In genomic region chr6:137967689-137968467, GRCh38 we compare ENCODE assay signal across 12 cellular contexts.
DNase-seq lines count a peak whose midpoint lies in the region; ATAC-seq, FAIRE-seq and TF ChIP-seq lines count a peak whose summit lies in the region.
"Had no signal": no experiment of that assay in that cellular context is flagged by ENCODE, and none has a peak within 500 bp of the region (broad histone marks: within the 10 kb centered on the region; RNA-seq: fewer than 3 reads in every experiment).

No MANE protein-coding gene starts in this region.

- intact Hi-C loops in activated CD4-positive, alpha-beta memory T cell treated with anti-CD3 and anti-CD28 coated beads for 36 hours (cut with micrococcal nuclease) = loop anchor here (2.0 kb wide), 2 partner anchors 23 to 311 kb away; no protein-coding TSS in a partner anchor
- intact Hi-C loops in HepG2 (cut with micrococcal nuclease; ENCODE audit: unreplicated experiment) = no loop called here
- intact Hi-C loops in Right ventricle myocardium inferior (cut with DNase I) = no loop called here

- H3K27ac Mint-ChIP-seq in activated CD4-positive, alpha-beta memory T cell treated with anti-CD3 and anti-CD28 coated beads for 36 hours = peak overlapping the region; percentile 72

- no peak overlapping the region for H3K4me3 Mint-ChIP-seq in activated CD4-positive, alpha-beta memory T cell treated with anti-CD3 and anti-CD28 coated beads for 36 hours

- CTCF ChIA-PET in activated CD4-positive, alpha-beta memory T cell treated with anti-CD3 and anti-CD28 coated beads for 36 hours (lab: Charles Lee) = interaction anchor here (0.6 to 2.2 kb wide), 6 partner anchors 23 to 379 kb away, joined by 3 to 9 read pairs (median 3); no protein-coding TSS in a partner anchor
- CTCF ChIA-PET in HepG2 (lab: Yijun Ruan, JAX; ENCODE audit: low intra/inter-chr PET ratio, low total read pairs) = no interaction called here

- in situ Hi-C loops in KBM-7 (cut with MboI; ENCODE audit: low pct_unique_long_range_greater_than_20kb, low sequenced_read_pairs) = no loop called here
- in situ Hi-C loops in HepG2 (cut with HindIII; ENCODE audit: extremely low pct_ligation_motif_present, low pct_unique_long_range_greater_than_20kb) = loop anchor here (25.0 kb wide), 1 partner anchor 881 kb away; no protein-coding TSS in a partner anchor

- no peaks in the 10 kb centered on the region for H3K36me3 Mint-ChIP-seq in activated CD4-positive, alpha-beta memory T cell treated with anti-CD3 and anti-CD28 coated beads for 36 hours

- H2AFZ ChIP-seq in HepG2 (ENCODE audit: low read length) = no peak overlapping the region

- no peaks in the 10 kb centered on the region for H3K9me3 Mint-ChIP-seq in activated CD4-positive, alpha-beta memory T cell treated with anti-CD3 and anti-CD28 coated beads for 36 hours

- no peaks in the 10 kb centered on the region for H3K36me3 ChIP-seq in HepG2 (replicated peaks in 1 of 2; ENCODE audit: control insufficient read depth in 1 of 2, insufficient read depth in 2 of 2, low read length in 2 of 2)
- H3K36me3 ChIP-seq: BE2C had no signal

- no peaks in the 10 kb centered on the region for H4K20me1 ChIP-seq in HepG2 (ENCODE audit: insufficient read depth, low read length)

- no peaks in the 10 kb centered on the region for H3K27me3 Mint-ChIP-seq in activated CD4-positive, alpha-beta memory T cell treated with anti-CD3 and anti-CD28 coated beads for 36 hours

- POLR2A ChIA-PET in activated CD4-positive, alpha-beta memory T cell treated with anti-CD3 and anti-CD28 coated beads for 36 hours (lab: Charles Lee) = interaction anchor here (0.9 to 2.1 kb wide), 4 partner anchors 95 to 269 kb away, joined by 3 to 7 read pairs (median 5); partner anchors contain the start of gene TNFAIP3
- POLR2A ChIA-PET in HepG2 (lab: Yijun Ruan, JAX) = no interaction called here

- no peak overlapping the region for H3K27ac ChIP-seq in HepG2 (ENCODE audit: extremely low read length, insufficient read depth, low read length)

- H3K4me1 Mint-ChIP-seq in activated CD4-positive, alpha-beta memory T cell treated with anti-CD3 and anti-CD28 coated beads for 36 hours (ENCODE audit: low read depth) = peaks cover 43% of the 10 kb centered on the region

- peaks cover 0 to 24% of the 10 kb centered on the region in 2 experiments; a peak in 2 of 5 replicates for H3K27me3 ChIP-seq in HepG2 (ENCODE audit: control insufficient read depth in 1 of 2, insufficient read depth in 2 of 2, low read length in 2 of 2)
- H3K27me3 ChIP-seq: BE2C had no signal

- ATAC-seq in HepG2 = no peak
- no peak for ATAC-seq in Right ventricle myocardium inferior
- no peak for ATAC-seq in HG02623 (IDR thresholded peaks at IDR 0.05; ENCODE audit: unreplicated experiment)
- no peak for ATAC-seq in GM18870 (IDR thresholded peaks at IDR 0.05; ENCODE audit: unreplicated experiment)

- H3K9ac ChIP-seq in HepG2 (ENCODE audit: insufficient read depth, low read depth, low read length) = no peak overlapping the region

- no peak overlapping the region for H3K4me3 ChIP-seq in HepG2 (replicated peaks in 1 of 3; ENCODE audit: insufficient read depth in 1 of 3, low read depth in 2 of 3, low read length in 3 of 3)

- 4% methylated on average over 6 of the region's 6 CpGs for WGBS in HepG2 (ENCODE audit: low lambda C conversion rate)

- TF ChIP-seq EP300 in HepG2 (IDR thresholded peaks at IDR 0.05; ENCODE audit: low read depth in 2 of 2, low read length in 2 of 2) (no peak), HepG2 (CRISPR knock-in tag; IDR thresholded peaks at IDR 0.05; ENCODE audit: borderline replicate concordance) (no peak)

- no peaks in the 10 kb centered on the region for H3K4me1 ChIP-seq in HepG2 (ENCODE audit: insufficient read depth, low read length)
- H3K4me1 ChIP-seq: BE2C had no signal

- FAIRE-seq in HepG2 (lab: Jason Lieb, UNC) = no peak

- DNase-seq in AML-193 (lab: John Stamatoyannopoulos, UW) (peak; percentile 92 to 95), KBM-7 (peak; percentile 80), HepG2 (ENCODE audit: low spot score) (no peak), kidney tubule cell (ENCODE audit: low spot score) (no peak), Right ventricle myocardium inferior (ENCODE audit: missing footprints) (no peak)
- no peak for DNase-seq in activated CD4-positive, alpha-beta memory T cell treated with anti-CD3 and anti-CD28 coated beads for 36 hours
- DNase-seq: BE2C; NCI-H1417 treated with DMSO at 0.1 percent for 48 hours; NCI-H82; stimulated activated CD4-positive, alpha-beta T cell treated with anti-CD3 and anti-CD28 coated beads, Interleukin-12 subunit alpha, Interleukin-12 subunit beta, amount 100 ng/mL, for 4 hours had no signal

- no peak overlapping the region for H3K4me2 ChIP-seq in HepG2 (ENCODE audit: low read depth, low read length)

- no peak for TF ChIP-seq RAD21 in HepG2 (CRISPR knock-in tag; IDR thresholded peaks at IDR 0.05)

- no peaks in the 10 kb centered on the region for H3K9me3 ChIP-seq in HepG2 (ENCODE audit: low read length)
- H3K9me3 ChIP-seq: BE2C had no signal

- no TSS peak for BruUV-seq in HepG2 (replicated peaks; lab: Mats Ljungman, UMichigan)

- no peak for TF ChIP-seq CTCF in HepG2 (CRISPR knock-in tag; IDR thresholded peaks at IDR 0.05)

- H3K79me2 ChIP-seq in HepG2 (ENCODE audit: insufficient read depth, low read length) = no peaks in the 10 kb centered on the region

- no peak for TF ChIP-seq POLR2A in HepG2 (IDR thresholded peaks at IDR 0.05; ENCODE audit: insufficient read depth in 1 of 2, low read depth in 2 of 2, low read length in 2 of 2)

TF ChIP-seq in HepG2, 621 proteins besides CTCF, POLR2A, EP300 and RAD21:
- TF ChIP-seq, protein P1, sequence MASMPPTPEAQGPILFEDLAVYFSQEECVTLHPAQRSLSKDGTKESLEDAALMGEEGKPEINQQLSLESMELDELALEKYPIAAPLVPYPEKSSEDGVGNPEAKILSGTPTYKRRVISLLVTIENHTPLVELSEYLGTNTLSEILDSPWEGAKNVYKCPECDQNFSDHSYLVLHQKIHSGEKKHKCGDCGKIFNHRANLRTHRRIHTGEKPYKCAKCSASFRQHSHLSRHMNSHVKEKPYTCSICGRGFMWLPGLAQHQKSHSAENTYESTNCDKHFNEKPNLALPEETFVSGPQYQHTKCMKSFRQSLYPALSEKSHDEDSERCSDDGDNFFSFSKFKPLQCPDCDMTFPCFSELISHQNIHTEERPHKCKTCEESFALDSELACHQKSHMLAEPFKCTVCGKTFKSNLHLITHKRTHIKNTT (CRISPR knock-in tag; IDR thresholded peaks at IDR 0.05) = no peak
- TF ChIP-seq CEBPB (IDR thresholded peaks at IDR 0.05; ENCODE audit: borderline replicate concordance, low read depth, low read length) = peak; percentile 73; the same call in 1 of the 2 replicates
TF ChIP-seq in HepG2: peak in this region for 1.

Comparison
In these comparisons a context has a peak if more than half of its experiments do, and no peak if none do; other contexts are left out.
1. DNase-seq: peak in AML-193 (2 of 2) and KBM-7 (single experiment); none in activated CD4-positive, alpha-beta memory T cell treated with anti-CD3 and anti-CD28 coated beads for 36 hours (single experiment), HepG2 (single experiment), kidney tubule cell (single experiment) and Right ventricle myocardium inferior (single experiment).